ENCODE assay signal across 8 cellular contexts in genomic region chr1:113811353-113811887, GRCh38. TPM values are rescaled to one million over a fixed set of nuclear protein-coding genes. Genes with fewer than 3 reads are reported as not detected.
DNase-seq lines count a peak whose midpoint lies in the region; ATAC-seq and TF ChIP-seq lines count a peak whose summit lies in the region.

No MANE protein-coding gene starts in this region.

- ATAC-seq in GM21619 (IDR thresholded peaks at IDR 0.05; ENCODE audit: unreplicated experiment), result peak; percentile 9
- ATAC-seq in GM21447 (IDR thresholded peaks at IDR 0.05; ENCODE audit: unreplicated experiment), result no peak
- ATAC-seq in HG02884 (IDR thresholded peaks at IDR 0.05; ENCODE audit: unreplicated experiment), result no peak

- H3K4me2 ChIP-seq in DOHH2 (ENCODE audit: low read length), result peak overlapping the region; percentile 74

- H3K27me3 Mint-ChIP-seq in activated T-helper 1 cell treated with anti-CD3 and anti-CD28 coated beads, Interleukin-12 subunit alpha, Interleukin-12 subunit beta, Interleukin-2, Interleukin-4 antibody, amounts not matched to agents 30 ng/mL and 10 ng/mL and 1 ng/mL, durations not matched to agents 14 hours and 24 hours and 36 hours (ENCODE audit: insufficient read depth), result no peaks in the 10 kb centered on the region

- H3K36me3 ChIP-seq in DOHH2 (ENCODE audit: control insufficient read depth, low read length), result peaks cover 37% of the 10 kb centered on the region

- H3K9me3 ChIP-seq in DOHH2 (ENCODE audit: control insufficient read depth, insufficient read depth, low read length), result no peaks in the 10 kb centered on the region

- H3K4me1 ChIP-seq in DOHH2 (ENCODE audit: control insufficient read depth, low read length), result peaks cover 38% of the 10 kb centered on the region

- H4K20me1 ChIP-seq in DOHH2 (ENCODE audit: control insufficient read depth, insufficient read depth, low read depth, low read length), result 0 out of 2 replicates have a peak, but pooled peaks cover 5% of the 10 kb centered on the region

- intact Hi-C loops in activated T-helper 1 cell treated with anti-CD3 and anti-CD28 coated beads, Interleukin-12 subunit alpha, Interleukin-12 subunit beta, Interleukin-2, Interleukin-4 antibody, amounts not matched to agents 30 ng/mL and 10 ng/mL and 1 ng/mL, durations not matched to agents 14 hours and 24 hours and 36 hours (cut with micrococcal nuclease), result loop anchor here (1.0 to 5.0 kb wide), 4 partner anchors 28 to 1189 kb away; partner anchors contain the start of gene PPM1J

- peaks cover 18% of the 10 kb centered on the region for H3F3A ChIP-seq in DOHH2 (ENCODE audit: control insufficient read depth, insufficient read depth)

- peak overlapping the region; percentile 94 for H3K4me3 ChIP-seq in DOHH2 (ENCODE audit: low read length)

- no peaks in the 10 kb centered on the region for H3K27me3 ChIP-seq in DOHH2 (ENCODE audit: control insufficient read depth, low read length)

- no peak for TF ChIP-seq CTCF in DOHH2 (IDR thresholded peaks at IDR 0.05; ENCODE audit: low read depth, low read length, poor library complexity, severe bottlenecking)

- H3K79me2 ChIP-seq in DOHH2 (ENCODE audit: control insufficient read depth, low read length), result peaks cover 56% of the 10 kb centered on the region

- H3K4me3 Mint-ChIP-seq in activated T-helper 1 cell treated with anti-CD3 and anti-CD28 coated beads, Interleukin-12 subunit alpha, Interleukin-12 subunit beta, Interleukin-2, Interleukin-4 antibody, amounts not matched to agents 30 ng/mL and 10 ng/mL and 1 ng/mL, durations not matched to agents 14 hours and 24 hours and 36 hours, result peak overlapping the region; percentile 96

- H3K9me3 Mint-ChIP-seq in activated T-helper 1 cell treated with anti-CD3 and anti-CD28 coated beads, Interleukin-12 subunit alpha, Interleukin-12 subunit beta, Interleukin-2, Interleukin-4 antibody, amounts not matched to agents 30 ng/mL and 10 ng/mL and 1 ng/mL, durations not matched to agents 14 hours and 24 hours and 36 hours, result no peaks in the 10 kb centered on the region

- H3K36me3 Mint-ChIP-seq in activated T-helper 1 cell treated with anti-CD3 and anti-CD28 coated beads, Interleukin-12 subunit alpha, Interleukin-12 subunit beta, Interleukin-2, Interleukin-4 antibody, amounts not matched to agents 30 ng/mL and 10 ng/mL and 1 ng/mL, durations not matched to agents 14 hours and 24 hours and 36 hours (ENCODE audit: low read depth), result peaks cover 14% of the 10 kb centered on the region

- peaks cover 34% of the 10 kb centered on the region for H3K4me1 Mint-ChIP-seq in activated T-helper 1 cell treated with anti-CD3 and anti-CD28 coated beads, Interleukin-12 subunit alpha, Interleukin-12 subunit beta, Interleukin-2, Interleukin-4 antibody, amounts not matched to agents 30 ng/mL and 10 ng/mL and 1 ng/mL, durations not matched to agents 14 hours and 24 hours and 36 hours (ENCODE audit: low read depth)

- DNase-seq in NCI-H1105 (lab: John Stamatoyannopoulos, UW) (peak; percentile 11), germinal center (ENCODE audit: low spot score) (peak; percentile 32), nucleus accumbens (lab: John Stamatoyannopoulos, UW) (peak in 35 of 56 donors; percentile 4 to 75 (median 44))
- no peak for DNase-seq in activated T-helper 1 cell treated with anti-CD3 and anti-CD28 coated beads, Interleukin-12 subunit alpha, Interleukin-12 subunit beta, Interleukin-2, Interleukin-4 antibody, amounts not matched to agents 30 ng/mL and 10 ng/mL and 1 ng/mL, durations not matched to agents 14 hours and 24 hours and 36 hours (ENCODE audit: low spot score)

- peak overlapping the region; percentile 93 for H3K27ac Mint-ChIP-seq in activated T-helper 1 cell treated with anti-CD3 and anti-CD28 coated beads, Interleukin-12 subunit alpha, Interleukin-12 subunit beta, Interleukin-2, Interleukin-4 antibody, amounts not matched to agents 30 ng/mL and 10 ng/mL and 1 ng/mL, durations not matched to agents 14 hours and 24 hours and 36 hours

- H3K9me2 ChIP-seq in DOHH2 (replicated peaks; ENCODE audit: control insufficient read depth, low read length), result no peaks in the 10 kb centered on the region

- H3K27ac ChIP-seq in DOHH2 (ENCODE audit: low read depth, low read length), result peak overlapping the region; percentile 89

RNA-seq across cellular contexts. Expression of gene RSBN1, which starts 0.9 kb away (rescaled TPM):
- 18.4 and 19.5 TPM in 2 replicates for total RNA-seq in activated T-helper 1 cell treated with anti-CD3 and anti-CD28 coated beads, Interleukin-12 subunit alpha, Interleukin-12 subunit beta, Interleukin-2, Interleukin-4 antibody, amounts not matched to agents 30 ng/mL and 10 ng/mL and 1 ng/mL, durations not matched to agents 14 hours and 24 hours and 36 hours

RNA-seq across cellular contexts. Expression of gene PHTF1, which starts 52.1 kb away (rescaled TPM):
- total RNA-seq in activated T-helper 1 cell treated with anti-CD3 and anti-CD28 coated beads, Interleukin-12 subunit alpha, Interleukin-12 subunit beta, Interleukin-2, Interleukin-4 antibody, amounts not matched to agents 30 ng/mL and 10 ng/mL and 1 ng/mL, durations not matched to agents 14 hours and 24 hours and 36 hours, result 14.7 and 16.6 TPM in 2 replicates
